In genomic region chr10:76906221-76906620, GRCh38 we compare ENCODE assay signal across 18 cellular contexts.
"Had no signal": no experiment of that assay in that cellular context is flagged by ENCODE, and none has a peak within 500 bp of the region (broad histone marks: within the 10 kb centered on the region; RNA-seq: fewer than 3 reads in every experiment).

No MANE protein-coding gene starts in this region.

- DNase-seq: dermis blood vessel endothelial cell; dorsolateral prefrontal cortex; effector CD4-positive, alpha-beta T cell; effector memory CD4-positive, alpha-beta T cell; esophagus squamous epithelium; foreskin keratinocyte; heart right ventricle; hippocampal formation; left cardiac atrium; left lung; left ventricle myocardium superior; lower lobe of right lung; mesenchymal stem cell; mucosa of descending colon; naive B cell had no signal

- H3K36me3 Mint-ChIP-seq: naive B cell had no signal

- H3K9me3 Mint-ChIP-seq: mesothelial cell of epicardium had no signal

- H3K27me3 Mint-ChIP-seq: naive B cell had no signal

- H3K4me3 Mint-ChIP-seq: mesothelial cell of epicardium, naive B cell had no signal

- ATAC-seq: foreskin keratinocyte, gastroesophageal sphincter, heart right ventricle, left cardiac atrium, left lung, left ventricle myocardium superior, lower lobe of right lung, mucosa of descending colon had no signal

- H3K27ac ChIP-seq: coronary artery, dorsolateral prefrontal cortex, esophagus squamous epithelium, foreskin keratinocyte, gastroesophageal sphincter, heart right ventricle, left lung, lower lobe of right lung had no signal

- H3K27ac Mint-ChIP-seq: mesothelial cell of epicardium, naive B cell had no signal

- H3K36me3 ChIP-seq: heart right ventricle, left lung, lower lobe of right lung had no signal

- H3K9me3 ChIP-seq: esophagus squamous epithelium, gastroesophageal sphincter, heart right ventricle, left lung, lower lobe of right lung, mucosa of descending colon had no signal

- H3K4me1 ChIP-seq: esophagus squamous epithelium, foreskin keratinocyte, left lung, lower lobe of right lung had no signal

- H3K27me3 ChIP-seq: dorsolateral prefrontal cortex, esophagus squamous epithelium, foreskin keratinocyte, gastroesophageal sphincter, heart right ventricle, left lung had no signal

- H3K4me1 Mint-ChIP-seq: mesothelial cell of epicardium had no signal

- H3K4me3 ChIP-seq: coronary artery, dorsolateral prefrontal cortex, esophagus squamous epithelium, gastroesophageal sphincter, heart right ventricle, left lung, lower lobe of right lung, mucosa of descending colon had no signal
